In genomic region chrX:123424546-123424945, GRCh38 we compare ENCODE assay signal across 10 cellular contexts.
DNase-seq lines count a peak whose midpoint lies in the region; ATAC-seq and TF ChIP-seq lines count a peak whose summit lies in the region.
"Had no signal": no experiment of that assay in that cellular context is flagged by ENCODE, and none has a peak within 500 bp of the region (broad histone marks: within the 10 kb centered on the region; RNA-seq: fewer than 3 reads in every experiment).

No MANE protein-coding gene starts in this region.

- ATAC-seq in GM21528 (IDR thresholded peaks at IDR 0.05; ENCODE audit: low FRiP score, unreplicated experiment), result peak; percentile 90
- peak; percentile 96 for ATAC-seq in HG03442 (IDR thresholded peaks at IDR 0.05; ENCODE audit: unreplicated experiment)
- ATAC-seq in GM23338, result no peak

- DNase-seq in GM12865 (ENCODE audit: low read depth) (peak; percentile 62), fibroblast of pulmonary artery (ENCODE audit: low read depth) (peak; percentile 36), HK-2 (ENCODE audit: unreplicated experiment) (no peak), iPS-NIHi7 (ENCODE audit: extremely low spot score) (no peak), GM23338 (ENCODE audit: low spot score) (no peak)
- no peak for DNase-seq in activated effector memory CD4-positive, alpha-beta T cell treated with anti-CD3 and anti-CD28 coated beads, Interleukin-2, amount 50 U/mL, for 16 hours
- DNase-seq: MV-4-11 had no signal

- no peaks in the 10 kb centered on the region for H3K36me3 Mint-ChIP-seq in GM23338 (ENCODE audit: low read depth)

- H2AFZ ChIP-seq in GM23338, result no peak overlapping the region

- H3K4me1 ChIP-seq in GM23338 (ENCODE audit: insufficient read depth), result 0 out of 2 replicates have a peak, but pooled peaks cover 10% of the 10 kb centered on the region

- peaks cover 16% of the 10 kb centered on the region; the same call in 2 of the 3 replicates for H3K4me1 Mint-ChIP-seq in GM23338
- H3K4me1 Mint-ChIP-seq: nephron had no signal

- no peaks in the 10 kb centered on the region for H3K36me3 ChIP-seq in GM23338 (ENCODE audit: insufficient read depth)

- H3K27ac ChIP-seq in GM23338 (ENCODE audit: low read depth), result no peak overlapping the region

- H3K4me3 ChIP-seq in GM12865 (ENCODE audit: low read depth, low read length), result no peak overlapping the region
- H3K4me3 ChIP-seq in fibroblast of pulmonary artery (replicated peaks; ENCODE audit: low read depth, low read length), result no peak overlapping the region
- H3K4me3 ChIP-seq in GM23338, result no peak overlapping the region

- H3K27me3 ChIP-seq in GM23338 (ENCODE audit: insufficient read depth), result no peaks in the 10 kb centered on the region

- no peak overlapping the region for H3K27ac Mint-ChIP-seq in GM23338
- H3K27ac Mint-ChIP-seq: nephron had no signal

- no peaks in the 10 kb centered on the region for H3K79me2 ChIP-seq in GM23338 (replicated peaks; ENCODE audit: insufficient read depth)

- no peaks in the 10 kb centered on the region for H3K9me2 ChIP-seq in GM23338 (ENCODE audit: insufficient read depth)

- TF ChIP-seq CTCF in GM12865 (IDR thresholded peaks at IDR 0.05; ENCODE audit: insufficient read depth, low read depth, low read length, missing control alignments), result no peak
- no peak for TF ChIP-seq CTCF in fibroblast of pulmonary artery (IDR thresholded peaks at IDR 0.05; ENCODE audit: low read length, missing control alignments)
- TF ChIP-seq CTCF in GM23338 (conservative IDR thresholded peaks at IDR 0.05; ENCODE audit: low read depth in 2 of 2), result no peak

- no peak overlapping the region for H3K4me3 Mint-ChIP-seq in GM23338
- H3K4me3 Mint-ChIP-seq: nephron had no signal

- H3K9me3 Mint-ChIP-seq in GM23338, result no peaks in the 10 kb centered on the region
- H3K9me3 Mint-ChIP-seq: nephron had no signal

- H3K4me2 ChIP-seq in GM23338, result no peak overlapping the region

- H4K20me1 ChIP-seq in GM23338 (replicated peaks; ENCODE audit: insufficient read depth), result no peaks in the 10 kb centered on the region

- no peaks in the 10 kb centered on the region for H3K27me3 Mint-ChIP-seq in GM23338 (ENCODE audit: insufficient read depth, low read depth, poor library complexity)

- no peaks in the 10 kb centered on the region for H3F3A ChIP-seq in GM23338 (replicated peaks; ENCODE audit: low read depth)

TF ChIP-seq in GM23338, 12 proteins besides CTCF, POLR2A, EP300 and RAD21:
- TF ChIP-seq EZH2 (IDR thresholded peaks at IDR 0.05; ENCODE audit: low read depth, unreplicated experiment) (no peak), CREB1 (CRISPR knock-in tag; IDR thresholded peaks at IDR 0.05; ENCODE audit: low read depth) (no peak), ETS1 (IDR thresholded peaks at IDR 0.05) (no peak), ZNF462 (CRISPR knock-in tag; IDR thresholded peaks at IDR 0.05) (no peak), EZH2phosphoT487 (IDR thresholded peaks at IDR 0.05; ENCODE audit: unreplicated experiment) (no peak)

Comparison
In these comparisons a context has a peak if more than half of its experiments do, and no peak if none do; other contexts are left out.
1. DNase-seq: peak in GM12865 (single experiment) and fibroblast of pulmonary artery (single experiment); none in HK-2 (single experiment), iPS-NIHi7 (single experiment), GM23338 (single experiment) and activated effector memory CD4-positive, alpha-beta T cell treated with anti-CD3 and anti-CD28 coated beads, Interleukin-2, amount 50 U/mL, for 16 hours (single experiment).